Comparison of ENCODE assay signal across 22 cellular contexts in the genomic region with DNA sequence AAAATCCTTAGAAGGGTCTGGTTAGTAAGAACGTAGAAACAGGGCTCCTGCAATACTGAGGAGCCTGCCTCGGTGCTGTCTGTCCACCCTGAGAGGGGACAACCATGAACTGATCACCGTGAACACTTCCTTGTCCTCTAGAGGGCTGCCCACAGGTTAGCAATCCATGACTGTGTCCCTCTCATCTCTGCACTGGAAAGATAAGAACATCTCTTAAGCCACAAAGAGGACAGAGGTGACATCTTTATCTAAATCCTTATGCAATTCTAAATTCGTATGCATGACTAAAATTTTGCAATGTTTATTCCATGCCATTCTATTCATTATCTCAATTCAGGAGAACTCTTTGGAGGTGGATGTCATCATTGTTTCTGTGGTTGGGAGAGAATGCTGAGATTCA. TPM values are rescaled to one million over a fixed set of nuclear protein-coding genes. Genes with fewer than 3 reads are reported as not detected.
"Had no signal": no experiment of that assay in that cellular context is flagged by ENCODE, and none has a peak within 500 bp of the region (broad histone marks: within the 10 kb centered on the region; RNA-seq: fewer than 3 reads in every experiment).

No MANE protein-coding gene starts in this region.

- H3K4me1 Mint-ChIP-seq: activated CD4-positive, alpha-beta memory T cell treated with anti-CD3 and anti-CD28 coated beads, Interleukin-2, amount 10 ng/mL, durations not matched to agents 7 days and 5 days; activated CD4-positive, alpha-beta T cell treated with anti-CD3 and anti-CD28 coated beads, Interleukin-2, amount 10 ng/mL, durations not matched to agents 7 days and 5 days; activated naive CD4-positive, alpha-beta T cell treated with anti-CD3 and anti-CD28 coated beads, Interleukin-2, amount 50 U/mL, for 24 hours; natural killer cell had no signal

- H3K36me3 ChIP-seq: colonic mucosa, gastrocnemius medialis, left ventricle myocardium inferior, spleen, thoracic aorta had no signal

- H3K36me3 Mint-ChIP-seq: activated naive CD4-positive, alpha-beta T cell treated with anti-CD3 and anti-CD28 coated beads, Interleukin-2, amount 50 U/mL, for 24 hours; natural killer cell had no signal

- H3K27ac ChIP-seq: colonic mucosa, gastrocnemius medialis, left ventricle myocardium inferior, spleen, thoracic aorta had no signal

- H3K4me1 ChIP-seq: colonic mucosa had no signal

- H3K27me3 ChIP-seq: colonic mucosa, gastrocnemius medialis had no signal

- H3K4me3 ChIP-seq: colonic mucosa, gastrocnemius medialis, left ventricle myocardium inferior, lung, spleen, thoracic aorta had no signal

- H3K9me3 Mint-ChIP-seq: activated CD4-positive, alpha-beta memory T cell treated with anti-CD3 and anti-CD28 coated beads, Interleukin-2, amount 10 ng/mL, durations not matched to agents 7 days and 5 days; activated CD4-positive, alpha-beta T cell treated with anti-CD3 and anti-CD28 coated beads, Interleukin-2, amount 10 ng/mL, durations not matched to agents 7 days and 5 days; activated naive CD4-positive, alpha-beta T cell treated with anti-CD3 and anti-CD28 coated beads, Interleukin-2, amount 50 U/mL, for 24 hours; activated naive CD8-positive, alpha-beta T cell treated with anti-CD3 and anti-CD28 coated beads, Interleukin-2, amount 50 U/mL, for 24 hours; activated T-cell treated with anti-CD3 and anti-CD28 coated beads, Interleukin-2, amount 50 U/mL, for 24 hours; natural killer cell had no signal

- H3K4me3 Mint-ChIP-seq: activated CD4-positive, alpha-beta memory T cell treated with anti-CD3 and anti-CD28 coated beads, Interleukin-2, amount 10 ng/mL, durations not matched to agents 7 days and 5 days; activated CD4-positive, alpha-beta T cell treated with anti-CD3 and anti-CD28 coated beads, Interleukin-2, amount 10 ng/mL, durations not matched to agents 7 days and 5 days; activated naive CD4-positive, alpha-beta T cell treated with anti-CD3 and anti-CD28 coated beads, Interleukin-2, amount 50 U/mL, for 24 hours; activated naive CD8-positive, alpha-beta T cell treated with anti-CD3 and anti-CD28 coated beads, Interleukin-2, amount 50 U/mL, for 24 hours; activated T-cell treated with anti-CD3 and anti-CD28 coated beads, Interleukin-2, amount 50 U/mL, for 24 hours; natural killer cell had no signal

- H3K9me3 ChIP-seq: colonic mucosa, gastrocnemius medialis, left ventricle myocardium inferior, spleen, thoracic aorta had no signal

- ATAC-seq: activated naive CD8-positive, alpha-beta T cell treated with anti-CD3 and anti-CD28 coated beads, Interleukin-2, amount 50 U/mL, for 24 hours; gastrocnemius medialis; natural killer cell; right cardiac atrium; stimulated activated naive CD8-positive, alpha-beta T cell treated with anti-CD3 and anti-CD28 coated beads, Interleukin-15, Interleukin-2, amounts not matched to agents 100 U/mL and 50 U/mL, for 24 hours had no signal

- H3K27ac Mint-ChIP-seq: activated CD4-positive, alpha-beta memory T cell treated with anti-CD3 and anti-CD28 coated beads, Interleukin-2, amount 10 ng/mL, durations not matched to agents 7 days and 5 days; activated CD4-positive, alpha-beta T cell treated with anti-CD3 and anti-CD28 coated beads, Interleukin-2, amount 10 ng/mL, durations not matched to agents 7 days and 5 days; activated naive CD4-positive, alpha-beta T cell treated with anti-CD3 and anti-CD28 coated beads, Interleukin-2, amount 50 U/mL, for 24 hours; activated naive CD8-positive, alpha-beta T cell treated with anti-CD3 and anti-CD28 coated beads, Interleukin-2, amount 50 U/mL, for 24 hours; activated T-cell treated with anti-CD3 and anti-CD28 coated beads, Interleukin-2, amount 50 U/mL, for 24 hours; natural killer cell had no signal

- DNase-seq: activated CD4-positive, alpha-beta memory T cell treated with anti-CD3 and anti-CD28 coated beads, Interleukin-2, amount 10 ng/mL, durations not matched to agents 7 days and 5 days; activated CD4-positive, alpha-beta T cell treated with anti-CD3 and anti-CD28 coated beads, Interleukin-2, amount 10 ng/mL, durations not matched to agents 7 days and 5 days; activated CD4-positive, CD25-positive, alpha-beta regulatory T cell treated with anti-CD3 and anti-CD28 coated beads, Interleukin-2, amount 50 U/mL, for 72 hours; activated CD8-positive, alpha-beta memory T cell treated with anti-CD3 and anti-CD28 coated beads, Interleukin-2, amount 50 U/mL, for 48 hours; activated naive CD8-positive, alpha-beta T cell treated with anti-CD3 and anti-CD28 coated beads, Interleukin-2, amount 50 U/mL, for 24 hours; activated T-cell treated with anti-CD3 and anti-CD28 coated beads, Interleukin-2, amount 50 U/mL, for 24 hours; colonic mucosa; effector CD8-positive, alpha-beta T cell; gastrocnemius medialis; glutamatergic neuron; islet precursor cell; left ventricle myocardium inferior; mesendoderm; natural killer cell; right cardiac atrium; spleen; stimulated activated naive CD8-positive, alpha-beta T cell treated with anti-CD3 and anti-CD28 coated beads, Interleukin-15, Interleukin-2, amounts not matched to agents 100 U/mL and 50 U/mL, for 24 hours; T-helper 9 cell had no signal

RNA-seq across cellular contexts. Expression of a gene that starts 12.8 kb away (rescaled TPM):
- total RNA-seq: activated CD4-positive, alpha-beta memory T cell treated with anti-CD3 and anti-CD28 coated beads, Interleukin-2, amount 10 ng/mL, durations not matched to agents 7 days and 5 days; bronchial epithelial cell had no signal
